14 cellular contexts compared by ENCODE assay signal in genomic region chr3:16090013-16090412, GRCh38.
DNase-seq lines count a peak whose midpoint lies in the region; ATAC-seq, FAIRE-seq and TF ChIP-seq lines count a peak whose summit lies in the region.
"Had no signal": no experiment of that assay in that cellular context is flagged by ENCODE, and none has a peak within 500 bp of the region (broad histone marks: within the 10 kb centered on the region; RNA-seq: fewer than 3 reads in every experiment).

No MANE protein-coding gene starts in this region.

- ATAC-seq in Right ventricle myocardium inferior: no peak
- ATAC-seq in GM21723 (IDR thresholded peaks at IDR 0.05; ENCODE audit: unreplicated experiment): no peak
- ATAC-seq: naive thymus-derived CD8-positive, alpha-beta T cell had no signal

- H3K27me3 ChIP-seq in muscle layer of colon (ENCODE audit: control insufficient read depth in 1 of 2, insufficient read depth in 2 of 2, low read length in 2 of 2): no peaks in the 10 kb centered on the region
- H3K27me3 ChIP-seq: BLaER1 had no signal

- no peak for FAIRE-seq in GM12892 (lab: Jason Lieb, UNC)
- FAIRE-seq: colon had no signal

- no peak for TF ChIP-seq POLR2A in GM12892 (IDR thresholded peaks at IDR 0.05; ENCODE audit: low read depth, low read length)

- no peaks in the 10 kb centered on the region for H3K9me3 ChIP-seq in muscle layer of colon (ENCODE audit: low read length)
- H3K9me3 ChIP-seq: BLaER1 had no signal

- no peak overlapping the region for H3K9ac ChIP-seq in muscle layer of colon (ENCODE audit: low read length)
- H3K9ac ChIP-seq: BLaER1 had no signal

- DNase-seq in AG08395 (ENCODE audit: low spot score): peak; percentile 92
- peak; percentile 92 for DNase-seq in NCI-H226
- peak; percentile 97 for DNase-seq in choroid plexus epithelial cell (ENCODE audit: low read depth)
- DNase-seq in Right ventricle myocardium inferior (ENCODE audit: missing footprints): no peak
- no peak for DNase-seq in activated naive CD8-positive, alpha-beta T cell treated with anti-CD3 and anti-CD28 coated beads for 36 hours
- DNase-seq in GM12892 (ENCODE audit: insufficient read length): no peak
- DNase-seq: naive thymus-derived CD8-positive, alpha-beta T cell; NCI-H1694 treated with DMSO at 0.1 percent for 48 hours; stimulated activated CD4-positive, alpha-beta T cell treated with anti-CD3 and anti-CD28 coated beads, Interleukin-2, amount 100 ng/mL, for 24 hours had no signal

- H3K27me3 Mint-ChIP-seq in activated naive CD8-positive, alpha-beta T cell treated with anti-CD3 and anti-CD28 coated beads for 36 hours: peaks cover 4% of the 10 kb centered on the region

- H3K4me3 Mint-ChIP-seq in activated naive CD8-positive, alpha-beta T cell treated with anti-CD3 and anti-CD28 coated beads for 36 hours: no peak overlapping the region
- H3K4me3 Mint-ChIP-seq: activated T-helper 1 cell treated with anti-CD3 and anti-CD28 coated beads, Interleukin-12 subunit alpha, Interleukin-12 subunit beta, Interleukin-2, Interleukin-4 antibody, amounts not matched to agents 30 ng/mL and 10 ng/mL and 1 ng/mL, durations not matched to agents 14 hours and 24 hours and 36 hours; naive thymus-derived CD8-positive, alpha-beta T cell had no signal

- no peak overlapping the region for H3K27ac Mint-ChIP-seq in activated naive CD8-positive, alpha-beta T cell treated with anti-CD3 and anti-CD28 coated beads for 36 hours
- H3K27ac Mint-ChIP-seq: activated T-helper 1 cell treated with anti-CD3 and anti-CD28 coated beads, Interleukin-12 subunit alpha, Interleukin-12 subunit beta, Interleukin-2, Interleukin-4 antibody, amounts not matched to agents 30 ng/mL and 10 ng/mL and 1 ng/mL, durations not matched to agents 14 hours and 24 hours and 36 hours; naive thymus-derived CD8-positive, alpha-beta T cell had no signal

- no peaks in the 10 kb centered on the region for H3K4me1 Mint-ChIP-seq in activated naive CD8-positive, alpha-beta T cell treated with anti-CD3 and anti-CD28 coated beads for 36 hours

- TF ChIP-seq CTCF in choroid plexus epithelial cell (conservative IDR thresholded peaks at IDR 0.05; ENCODE audit: low read depth, low read length): no peak

- H3K36me3 Mint-ChIP-seq in activated naive CD8-positive, alpha-beta T cell treated with anti-CD3 and anti-CD28 coated beads for 36 hours: no peaks in the 10 kb centered on the region
- H3K36me3 Mint-ChIP-seq: naive thymus-derived CD8-positive, alpha-beta T cell had no signal

- peak overlapping the region; percentile 14 for H3K27ac ChIP-seq in muscle layer of colon (ENCODE audit: low read depth, low read length)
- H3K27ac ChIP-seq: BLaER1 had no signal

- intact Hi-C loops in Right ventricle myocardium inferior (cut with DNase I): no loop called here

- H3K4me3 ChIP-seq in choroid plexus epithelial cell (ENCODE audit: low read depth, low read length) (no peak overlapping the region), muscle layer of colon (ENCODE audit: low read depth in 1 of 2, low read length in 2 of 2) (no peak overlapping the region)
- H3K4me3 ChIP-seq: BLaER1 had no signal

- H3K36me3 ChIP-seq in muscle layer of colon (ENCODE audit: insufficient read depth, low read length): no peaks in the 10 kb centered on the region
- H3K36me3 ChIP-seq: BLaER1 had no signal

- H3K4me1 ChIP-seq in muscle layer of colon (ENCODE audit: insufficient read depth, low read length): peaks cover 33% of the 10 kb centered on the region
- H3K4me1 ChIP-seq: BLaER1 had no signal

- no peaks in the 10 kb centered on the region for H3K9me3 Mint-ChIP-seq in activated naive CD8-positive, alpha-beta T cell treated with anti-CD3 and anti-CD28 coated beads for 36 hours
- H3K9me3 Mint-ChIP-seq: activated T-helper 1 cell treated with anti-CD3 and anti-CD28 coated beads, Interleukin-12 subunit alpha, Interleukin-12 subunit beta, Interleukin-2, Interleukin-4 antibody, amounts not matched to agents 30 ng/mL and 10 ng/mL and 1 ng/mL, durations not matched to agents 14 hours and 24 hours and 36 hours had no signal

Comparison
In these comparisons a context has a peak if more than half of its experiments do, and no peak if none do; other contexts are left out.
1. DNase-seq: peak in AG08395 (single experiment), NCI-H226 (single experiment) and choroid plexus epithelial cell (single experiment); none in Right ventricle myocardium inferior (single experiment), activated naive CD8-positive, alpha-beta T cell treated with anti-CD3 and anti-CD28 coated beads for 36 hours (single experiment) and GM12892 (single experiment).